In the genomic region with DNA sequence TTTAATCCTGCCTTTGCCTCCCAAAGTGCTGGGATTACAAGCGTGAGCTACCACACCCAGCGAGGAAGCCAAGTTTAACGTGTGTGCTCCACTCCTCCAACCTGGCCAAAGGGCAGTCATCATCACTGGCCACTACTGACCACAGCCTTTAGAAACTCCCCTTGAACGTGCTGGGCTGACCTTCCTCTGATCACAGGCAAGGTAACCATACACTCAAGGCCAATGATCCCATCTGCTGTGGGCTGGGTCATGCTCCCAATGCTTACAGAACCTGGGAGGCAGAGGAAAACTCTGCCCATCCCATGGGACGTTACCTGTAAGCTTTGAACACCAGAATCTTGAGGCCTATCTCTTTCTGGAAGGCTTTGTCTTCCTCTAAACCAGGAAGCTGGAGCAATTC, we compare ENCODE assay signal across 13 cellular contexts. TPM values are rescaled to one million over a fixed set of nuclear protein-coding genes. Genes with fewer than 3 reads are reported as not detected.
"Had no signal": no experiment of that assay in that cellular context is flagged by ENCODE, and none has a peak within 500 bp of the region (broad histone marks: within the 10 kb centered on the region; RNA-seq: fewer than 3 reads in every experiment).

No MANE protein-coding gene starts in this region.

RNA-seq across cellular contexts. Expression of a gene that starts 51.9 kb away (rescaled TPM):
- total RNA-seq: hepatocyte, kidney, kidney epithelial cell, left cardiac atrium, left ventricle myocardium inferior, left ventricle myocardium superior, liver, lower lobe of right lung, lung microvascular endothelial cell, mammary epithelial cell, mesenteric fat pad, mesothelial cell of epicardium, myocyte had no signal
